Comparison of ENCODE assay signal across 1 cellular context in genomic region chr17:7261377-7262191, GRCh38.
TF ChIP-seq lines count a peak whose summit lies in the region.

No MANE protein-coding gene starts in this region.

TF ChIP-seq in endothelial cell of umbilical vein, 7 proteins besides CTCF, POLR2A, EP300 and RAD21:
- TF ChIP-seq GATA2 (IDR thresholded peaks at IDR 0.05; ENCODE audit: insufficient read depth, insufficient read length, low read depth, low read length) = no peak
- TF ChIP-seq JUN (IDR thresholded peaks at IDR 0.05; ENCODE audit: borderline replicate concordance, insufficient read depth, insufficient read length, low read depth) = no peak
- TF ChIP-seq MAX (IDR thresholded peaks at IDR 0.05; ENCODE audit: insufficient read depth, insufficient read length) = no peak
- TF ChIP-seq MYC (IDR thresholded peaks at IDR 0.05; ENCODE audit: low read depth, low read length) = no peak
- TF ChIP-seq POLR2AphosphoS5 (IDR thresholded peaks at IDR 0.05; ENCODE audit: insufficient read depth, low read depth, low read length) = no peak
- no peak for TF ChIP-seq FOS (IDR thresholded peaks at IDR 0.05; ENCODE audit: borderline replicate concordance, insufficient read depth, low read length)
- TF ChIP-seq EZH2 (IDR thresholded peaks at IDR 0.05; ENCODE audit: borderline replicate concordance, low read depth, low read length, severe bottlenecking) = no peak
